28 cellular contexts compared by ENCODE assay signal in genomic region chr6:89649682-89650081, GRCh38.
"Had no signal": no experiment of that assay in that cellular context is flagged by ENCODE, and none has a peak within 500 bp of the region (broad histone marks: within the 10 kb centered on the region; RNA-seq: fewer than 3 reads in every experiment).

No MANE protein-coding gene starts in this region.

- H3K27me3 ChIP-seq: neutrophil, pancreas, right lobe of liver, sigmoid colon, stomach, thyroid gland, tibial nerve, upper lobe of right lung, uterus had no signal

- H3K4me3 ChIP-seq: pancreas, prostate gland, right lobe of liver, sigmoid colon, stomach, thoracic aorta, thyroid gland, tibial nerve, upper lobe of right lung, uterus had no signal

- H3K36me3 ChIP-seq: uterus had no signal

- H3K4me1 Mint-ChIP-seq: naive thymus-derived CD8-positive, alpha-beta T cell; nephron progenitor cell; stimulated activated effector memory CD8-positive, alpha-beta T cell treated with anti-CD3 and anti-CD28 coated beads, Interleukin-12 subunit alpha, Interleukin-12 subunit beta, amount 100 ng/mL, for 72 hours had no signal

- H3K4me1 ChIP-seq: pancreas, prostate gland, right lobe of liver, sigmoid colon, stomach, tibial nerve, upper lobe of right lung, uterus had no signal

- H3K9me3 ChIP-seq: neutrophil, pancreas, prostate gland, right lobe of liver, sigmoid colon, stomach, thoracic aorta, thyroid gland, tibial nerve, upper lobe of right lung, uterus had no signal

- FAIRE-seq: pancreas, small intestine had no signal

- H3K27ac ChIP-seq: neutrophil, pancreas, prostate gland, right lobe of liver, sigmoid colon, stomach, thoracic aorta, thyroid gland, tibial nerve, upper lobe of right lung, uterus had no signal

- H3K4me3 Mint-ChIP-seq: naive thymus-derived CD8-positive, alpha-beta T cell; natural killer cell treated with Interleukin-12 subunit alpha and Interleukin-12 subunit beta and Interleukin-15 and Interleukin-18, amount 100 ng/mL, for 72 hours; nephron progenitor cell; neural crest cell; stimulated activated effector memory CD8-positive, alpha-beta T cell treated with anti-CD3 and anti-CD28 coated beads, Interleukin-12 subunit alpha, Interleukin-12 subunit beta, amount 100 ng/mL, for 72 hours; stimulated activated naive B cell treated with anti-CD40 and anti-IgM and Interleukin-4, amounts not matched to agents 10 μg/mL and 1 μg/mL and 100 μg/mL, for 72 hours; stimulated activated naive CD8-positive, alpha-beta T cell treated with anti-CD3 and anti-CD28 coated beads, Interleukin-15, Interleukin-2, amounts not matched to agents 100 ng/mL and 50 ng/mL, for 24 hours; type B pancreatic cell had no signal

- DNase-seq: naive thymus-derived CD8-positive, alpha-beta T cell; nephron progenitor cell; nucleus accumbens; pancreas; retina; right cardiac atrium; right lobe of liver; sigmoid colon; small intestine; stimulated activated CD4-positive, alpha-beta T cell treated with anti-CD3 and anti-CD28 coated beads, Interleukin-15, amount 100 ng/mL, for 24 hours; stimulated activated CD4-positive, alpha-beta T cell treated with anti-CD3 and anti-CD28 coated beads, Interleukin-2, amount 100 ng/mL, for 24 hours; stimulated activated CD4-positive, alpha-beta T cell treated with anti-CD3 and anti-CD28 coated beads, Interleukin-2, amount 100 ng/mL, for 48 hours; stimulated activated CD4-positive, alpha-beta T cell treated with anti-CD3 and anti-CD28 coated beads, Interleukin-4, amount 100 ng/mL, for 24 hours; stimulated activated naive B cell treated with anti-CD40 and anti-IgM and Interleukin-4, amounts not matched to agents 10 μg/mL and 1 μg/mL and 100 μg/mL, for 72 hours; stimulated activated naive CD4-positive, alpha-beta T cell treated with Interleukin-2 at 50 U/mL for 16 hours; stomach; thyroid gland; upper lobe of right lung; uterus had no signal

- H3K27me3 Mint-ChIP-seq: naive thymus-derived CD8-positive, alpha-beta T cell; natural killer cell treated with Interleukin-12 subunit alpha and Interleukin-12 subunit beta and Interleukin-15 and Interleukin-18, amount 100 ng/mL, for 72 hours; stimulated activated naive B cell treated with anti-CD40 and anti-IgM and Interleukin-4, amounts not matched to agents 10 μg/mL and 1 μg/mL and 100 μg/mL, for 72 hours; stimulated activated naive CD8-positive, alpha-beta T cell treated with anti-CD3 and anti-CD28 coated beads, Interleukin-15, Interleukin-2, amounts not matched to agents 100 ng/mL and 50 ng/mL, for 24 hours; type B pancreatic cell had no signal

- H3K27ac Mint-ChIP-seq: natural killer cell treated with Interleukin-12 subunit alpha and Interleukin-12 subunit beta and Interleukin-15 and Interleukin-18, amount 100 ng/mL, for 72 hours; nephron progenitor cell; stimulated activated effector memory CD8-positive, alpha-beta T cell treated with anti-CD3 and anti-CD28 coated beads, Interleukin-12 subunit alpha, Interleukin-12 subunit beta, amount 100 ng/mL, for 72 hours; stimulated activated naive B cell treated with anti-CD40 and anti-IgM and Interleukin-4, amounts not matched to agents 10 μg/mL and 1 μg/mL and 100 μg/mL, for 72 hours; stimulated activated naive CD8-positive, alpha-beta T cell treated with anti-CD3 and anti-CD28 coated beads, Interleukin-15, Interleukin-2, amounts not matched to agents 100 ng/mL and 50 ng/mL, for 24 hours; type B pancreatic cell had no signal

- H3K9me3 Mint-ChIP-seq: naive thymus-derived CD8-positive, alpha-beta T cell; natural killer cell treated with Interleukin-12 subunit alpha and Interleukin-12 subunit beta and Interleukin-15 and Interleukin-18, amount 100 ng/mL, for 72 hours; nephron progenitor cell; neural crest cell; stimulated activated effector memory CD8-positive, alpha-beta T cell treated with anti-CD3 and anti-CD28 coated beads, Interleukin-12 subunit alpha, Interleukin-12 subunit beta, amount 100 ng/mL, for 72 hours; stimulated activated naive B cell treated with anti-CD40 and anti-IgM and Interleukin-4, amounts not matched to agents 10 μg/mL and 1 μg/mL and 100 μg/mL, for 72 hours; stimulated activated naive CD8-positive, alpha-beta T cell treated with anti-CD3 and anti-CD28 coated beads, Interleukin-15, Interleukin-2, amounts not matched to agents 100 ng/mL and 50 ng/mL, for 24 hours; type B pancreatic cell had no signal
